Comparison of ENCODE assay signal across 8 cellular contexts in genomic region chr2:202588647-202589581, GRCh38. TPM values are rescaled to one million over a fixed set of nuclear protein-coding genes. Genes with fewer than 3 reads are reported as not detected.
DNase-seq lines count a peak whose midpoint lies in the region; ATAC-seq and TF ChIP-seq lines count a peak whose summit lies in the region.

No MANE protein-coding gene starts in this region.

- 17 to 24% methylated on average over 11 to 16 of the region's 17 CpGs for WGBS in tibial nerve, 2 donors

- H3K4me3 ChIP-seq in parathyroid adenoma (ENCODE audit: low read depth, low read length) (no peak overlapping the region), tibial nerve (peak overlapping the region in 2 of 4 donors; percentile 10 to 18)

- no peaks in the 10 kb centered on the region for H3K79me2 ChIP-seq in parathyroid adenoma

- no peak for TF ChIP-seq EP300 in tibial nerve (IDR thresholded peaks at IDR 0.05)

- H3K27me3 ChIP-seq in parathyroid adenoma (ENCODE audit: control insufficient read depth, insufficient read depth, low read length) (no peaks in the 10 kb centered on the region), tibial nerve (no peaks in the 10 kb centered on the region)

- H3K27ac ChIP-seq in parathyroid adenoma: no peak overlapping the region
- H3K27ac ChIP-seq in tibial nerve: peak overlapping the region in 1 of 4 donors; percentile 48

- H3K4me2 ChIP-seq in parathyroid adenoma (ENCODE audit: low read length): peak overlapping the region; percentile 13

- peak; percentile 71 for ATAC-seq in GM21825 (IDR thresholded peaks at IDR 0.05; ENCODE audit: unreplicated experiment)

- H3K4me1 ChIP-seq in parathyroid adenoma (peaks cover 3% of the 10 kb centered on the region), tibial nerve (peaks cover 0 to 12% (median 3%) of the 10 kb centered on the region in 4 donors)

- TF ChIP-seq POLR2A in tibial nerve (IDR thresholded peaks at IDR 0.05): no peak

- H2AFZ ChIP-seq in parathyroid adenoma: peak overlapping the region; percentile 62

- no peak overlapping the region for H3K9ac ChIP-seq in parathyroid adenoma

- DNase-seq in DMS79 (lab: John Stamatoyannopoulos, UW) (peak; percentile 56), NAMALWA (ENCODE audit: low spot score) (peak; percentile 87), SK-N-DZ (ENCODE audit: low spot score) (peak; percentile 87), head of caudate nucleus (peak; percentile 34 to 85 (median 72)), tibial nerve (ENCODE audit: low spot score in 2 of 2) (peak; percentile 39 to 68)
- peak; percentile 70 for DNase-seq in activated naive CD4-positive, alpha-beta T cell treated with anti-CD3 and anti-CD28 coated beads, Interleukin-2, amount 50 U/mL, for 16 hours

- H3K36me3 ChIP-seq in parathyroid adenoma (ENCODE audit: control insufficient read depth, insufficient read depth, low read length) (no peaks in the 10 kb centered on the region), tibial nerve (no peaks in the 10 kb centered on the region)

- H3K9me3 ChIP-seq in parathyroid adenoma (ENCODE audit: control insufficient read depth, low read length) (no peaks in the 10 kb centered on the region), tibial nerve (peaks cover 0 to 6% (median 0%) of the 10 kb centered on the region in 4 donors)

- TF ChIP-seq CTCF in parathyroid adenoma (IDR thresholded peaks at IDR 0.05) (peak; percentile 97), tibial nerve (IDR thresholded peaks at IDR 0.05) (peak; percentile 83 to 95 (median 91))

- intact Hi-C loops in head of caudate nucleus (cut with DNase I): no loop called here

RNA-seq across cellular contexts. Expression of gene FAM117B, which starts 45.9 kb away (rescaled TPM):
- 15.5 and 16.4 TPM in 2 replicates for polyA plus RNA-seq in SK-N-DZ (2014; cell fraction: cytosol; rRNA removed)
- 6.6 and 11.3 TPM in 2 replicates for polyA plus RNA-seq in SK-N-DZ (2014; cell fraction: nucleus; rRNA removed)
- total RNA-seq in tibial nerve: 10 to 100 TPM in 3 of 4 donors, 1 to 10 TPM in 1; 9.2 to 17.5 (median 12.5) TPM
